In the genomic region with DNA sequence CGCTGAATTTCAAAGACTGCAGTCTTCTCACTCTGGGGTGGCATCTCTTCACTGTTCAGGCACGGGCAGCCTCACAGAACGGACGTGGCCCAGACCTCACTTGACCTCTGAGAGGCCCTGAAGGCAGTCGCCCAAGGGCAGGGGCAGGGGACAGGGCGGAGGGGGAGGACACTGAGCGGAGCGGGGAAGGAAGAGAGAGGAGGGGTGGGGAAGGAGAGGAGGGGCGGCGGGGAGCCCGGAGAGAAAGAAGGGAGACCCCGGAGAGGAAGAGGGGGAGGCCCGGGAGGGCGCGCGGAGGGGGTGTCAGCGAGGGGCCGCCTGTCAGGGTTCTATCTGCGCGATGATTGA, we compare ENCODE assay signal across 8 cellular contexts. TPM values are rescaled to one million over a fixed set of nuclear protein-coding genes. Genes with fewer than 3 reads are reported as not detected.
DNase-seq lines count a peak whose midpoint lies in the region; ATAC-seq and TF ChIP-seq lines count a peak whose summit lies in the region.

No MANE protein-coding gene starts in this region.

- H3K4me1 ChIP-seq in iPS-20b (ENCODE audit: insufficient read depth, low read length), result no peaks in the 10 kb centered on the region
- H3K4me1 ChIP-seq in stomach, result peaks cover 14 to 31% (median 19%) of the 10 kb centered on the region in 4 donors

- H3K9me3 Mint-ChIP-seq in T-helper 2 cell treated with Interferon-gamma antibody and Interleukin-4, amounts not matched to agents 5 μg/mL and 100 μg/mL, for 36 hours, result no peaks in the 10 kb centered on the region
- no peaks in the 10 kb centered on the region for H3K9me3 Mint-ChIP-seq in activated naive CD8-positive, alpha-beta T cell (ENCODE audit: low read depth)

- WGBS in stomach, 5 donors, result 3 to 7% (median 4%) methylated on average over 19 to 20 of the region's 20 CpGs

- no peak for TF ChIP-seq CTCF in stomach (IDR thresholded peaks at IDR 0.05)
- TF ChIP-seq CTCF in GM13976 (IDR thresholded peaks at IDR 0.05; ENCODE audit: borderline replicate concordance, control extremely low read depth, extremely low read depth, insufficient read depth, missing control alignments), result no peak

- H3K9ac ChIP-seq in iPS-20b (ENCODE audit: low read depth, low read length), result no peak overlapping the region

- H3K27me3 ChIP-seq in iPS-20b (ENCODE audit: insufficient read depth, low read length) (peaks cover 70% of the 10 kb centered on the region), stomach (no peaks in the 10 kb centered on the region)

- no peak for TF ChIP-seq POLR2A in stomach (IDR thresholded peaks at IDR 0.05)

- H3K4me3 Mint-ChIP-seq in T-helper 2 cell treated with Interferon-gamma antibody and Interleukin-4, amounts not matched to agents 5 μg/mL and 100 μg/mL, for 36 hours, result peak overlapping the region; percentile 69
- H3K4me3 Mint-ChIP-seq in activated naive CD8-positive, alpha-beta T cell, result peak overlapping the region; percentile 85

- in situ Hi-C loops in GM13976 (cut with MboI; ENCODE audit: low sequenced_read_pairs, unreplicated experiment), result no loop called here

- H3K9me3 ChIP-seq in iPS-20b (ENCODE audit: insufficient read depth, low read depth, low read length), result no peaks in the 10 kb centered on the region
- peaks cover 0 to 10% (median 4%) of the 10 kb centered on the region in 4 donors for H3K9me3 ChIP-seq in stomach

- intact Hi-C loops in stomach (cut with DNase I; ENCODE audit: low total_unique reads), result no loop called here

- H3K36me3 ChIP-seq in iPS-20b (ENCODE audit: insufficient read depth, low read depth, low read length), result no peaks in the 10 kb centered on the region
- H3K36me3 ChIP-seq in stomach, result no peaks in the 10 kb centered on the region

- H3K4me3 ChIP-seq in iPS-20b (ENCODE audit: low read length) (peak overlapping the region; percentile 71), stomach (peak overlapping the region; percentile 53 to 70 (median 60))

- H3K27me3 Mint-ChIP-seq in T-helper 2 cell treated with Interferon-gamma antibody and Interleukin-4, amounts not matched to agents 5 μg/mL and 100 μg/mL, for 36 hours (ENCODE audit: low read depth), result peaks cover 27% of the 10 kb centered on the region
- no peaks in the 10 kb centered on the region for H3K27me3 Mint-ChIP-seq in activated naive CD8-positive, alpha-beta T cell

- peaks cover 1% of the 10 kb centered on the region for H3K4me1 Mint-ChIP-seq in T-helper 2 cell treated with Interferon-gamma antibody and Interleukin-4, amounts not matched to agents 5 μg/mL and 100 μg/mL, for 36 hours (ENCODE audit: low read depth)
- peaks cover 7% of the 10 kb centered on the region for H3K4me1 Mint-ChIP-seq in activated naive CD8-positive, alpha-beta T cell (ENCODE audit: low read depth)

- no peak overlapping the region for H3K27ac Mint-ChIP-seq in T-helper 2 cell treated with Interferon-gamma antibody and Interleukin-4, amounts not matched to agents 5 μg/mL and 100 μg/mL, for 36 hours
- H3K27ac Mint-ChIP-seq in activated naive CD8-positive, alpha-beta T cell, result peak overlapping the region; percentile 69

- no peak overlapping the region for H3K27ac ChIP-seq in iPS-20b (ENCODE audit: low read length)
- H3K27ac ChIP-seq in stomach, result peak overlapping the region; percentile 52 to 94 (median 86)

- no peaks in the 10 kb centered on the region for H3K36me3 Mint-ChIP-seq in T-helper 2 cell treated with Interferon-gamma antibody and Interleukin-4, amounts not matched to agents 5 μg/mL and 100 μg/mL, for 36 hours (ENCODE audit: low read depth)
- H3K36me3 Mint-ChIP-seq in activated naive CD8-positive, alpha-beta T cell, result no peaks in the 10 kb centered on the region

- DNase-seq in T-helper 2 cell treated with Interferon-gamma antibody and Interleukin-4, amounts not matched to agents 5 μg/mL and 100 μg/mL, for 36 hours (ENCODE audit: low spot score), result no peak
- DNase-seq in T-helper 2 cell, result no peak
- no peak for DNase-seq in stomach
- DNase-seq in GM13976 (ENCODE audit: low spot score), result no peak
- no peak for DNase-seq in hippocampal formation (lab: John Stamatoyannopoulos, UW)

- no peak for ATAC-seq in HG03025 (IDR thresholded peaks at IDR 0.05; ENCODE audit: low FRiP score, unreplicated experiment)

- no peak for TF ChIP-seq EP300 in stomach (IDR thresholded peaks at IDR 0.05)

RNA-seq across cellular contexts. Expression of a gene that starts 58.7 kb away (rescaled TPM):
- total RNA-seq in stomach, result 100 to 1,000 TPM in 2 of 5 donors, 10 to 100 TPM in 3; 15.4 to 446 (median 71.4) TPM
- 100 to 1,000 TPM; 119 to 173 (median 137) TPM for polyA plus RNA-seq in stomach
